In the genomic region with DNA sequence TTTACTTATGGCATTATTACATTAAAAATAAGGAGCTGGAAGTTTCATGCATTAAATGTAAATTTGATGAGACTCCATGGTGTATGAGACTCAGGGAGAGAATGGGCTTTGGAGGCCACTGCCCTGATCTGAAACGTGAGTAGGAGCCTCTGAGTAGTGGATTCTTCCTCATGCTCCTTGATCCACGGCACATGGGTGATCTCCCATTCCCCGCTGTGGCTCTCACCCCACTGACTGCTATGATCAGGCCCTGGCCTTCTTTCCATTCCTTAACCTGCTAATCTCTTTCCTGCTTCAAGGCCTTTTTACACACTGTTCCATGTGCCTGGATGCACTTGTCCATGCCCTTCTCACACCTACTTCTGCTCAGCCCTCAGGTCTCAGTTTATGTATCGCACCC, we compare ENCODE assay signal across 2 cellular contexts.
TF ChIP-seq lines count a peak whose summit lies in the region.

No MANE protein-coding gene starts in this region.

TF ChIP-seq in HepG2, 621 proteins besides CTCF, POLR2A, EP300 and RAD21:
- TF ChIP-seq, protein P1, sequence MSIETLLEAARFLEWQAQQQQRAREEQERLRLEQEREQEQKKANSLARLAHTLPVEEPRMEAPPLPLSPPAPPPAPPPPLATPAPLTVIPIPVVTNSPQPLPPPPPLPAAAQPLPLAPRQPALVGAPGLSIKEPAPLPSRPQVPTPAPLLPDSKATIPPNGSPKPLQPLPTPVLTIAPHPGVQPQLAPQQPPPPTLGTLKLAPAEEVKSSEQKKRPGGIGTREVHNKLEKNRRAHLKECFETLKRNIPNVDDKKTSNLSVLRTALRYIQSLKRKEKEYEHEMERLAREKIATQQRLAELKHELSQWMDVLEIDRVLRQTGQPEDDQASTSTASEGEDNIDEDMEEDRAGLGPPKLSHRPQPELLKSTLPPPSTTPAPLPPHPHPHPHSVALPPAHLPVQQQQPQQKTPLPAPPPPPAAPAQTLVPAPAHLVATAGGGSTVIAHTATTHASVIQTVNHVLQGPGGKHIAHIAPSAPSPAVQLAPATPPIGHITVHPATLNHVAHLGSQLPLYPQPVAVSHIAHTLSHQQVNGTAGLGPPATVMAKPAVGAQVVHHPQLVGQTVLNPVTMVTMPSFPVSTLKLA (IDR thresholded peaks at IDR 0.05), result peak; percentile 58
- no peak for TF ChIP-seq ZNF331 (CRISPR knock-in tag; IDR thresholded peaks at IDR 0.05)

TF ChIP-seq in H1, 55 proteins besides CTCF, POLR2A, EP300 and RAD21:
- TF ChIP-seq JUN (IDR thresholded peaks at IDR 0.05; ENCODE audit: low read depth, low read length) (no peak), SUZ12 (IDR thresholded peaks at IDR 0.05; ENCODE audit: low read length) (no peak), SP1 (IDR thresholded peaks at IDR 0.05; ENCODE audit: low read depth, low read length) (no peak), CTBP2 (IDR thresholded peaks at IDR 0.05; ENCODE audit: borderline replicate concordance, insufficient read depth, insufficient read length, low read length) (no peak), JUND (IDR thresholded peaks at IDR 0.05; ENCODE audit: low read length) (no peak), CBX8 (IDR thresholded peaks at IDR 0.05; ENCODE audit: borderline replicate concordance, low read depth, low read length) (no peak), YY1 (IDR thresholded peaks at IDR 0.05; ENCODE audit: low read depth, low read length) (no peak), CBX5 (IDR thresholded peaks at IDR 0.05; ENCODE audit: low read depth, low read length) (no peak), CHD1 (IDR thresholded peaks at IDR 0.05; ENCODE audit: low read depth, low read length) (no peak), TBP (IDR thresholded peaks at IDR 0.05; ENCODE audit: low read depth, low read length) (no peak), KDM1A (IDR thresholded peaks at IDR 0.05; ENCODE audit: borderline replicate concordance, low read length) (no peak), SAP30 (IDR thresholded peaks at IDR 0.05; ENCODE audit: insufficient read depth, insufficient replicate concordance, low read length) (no peak)
TF ChIP-seq in H1: peak in this region for 0.
